In the genomic region with DNA sequence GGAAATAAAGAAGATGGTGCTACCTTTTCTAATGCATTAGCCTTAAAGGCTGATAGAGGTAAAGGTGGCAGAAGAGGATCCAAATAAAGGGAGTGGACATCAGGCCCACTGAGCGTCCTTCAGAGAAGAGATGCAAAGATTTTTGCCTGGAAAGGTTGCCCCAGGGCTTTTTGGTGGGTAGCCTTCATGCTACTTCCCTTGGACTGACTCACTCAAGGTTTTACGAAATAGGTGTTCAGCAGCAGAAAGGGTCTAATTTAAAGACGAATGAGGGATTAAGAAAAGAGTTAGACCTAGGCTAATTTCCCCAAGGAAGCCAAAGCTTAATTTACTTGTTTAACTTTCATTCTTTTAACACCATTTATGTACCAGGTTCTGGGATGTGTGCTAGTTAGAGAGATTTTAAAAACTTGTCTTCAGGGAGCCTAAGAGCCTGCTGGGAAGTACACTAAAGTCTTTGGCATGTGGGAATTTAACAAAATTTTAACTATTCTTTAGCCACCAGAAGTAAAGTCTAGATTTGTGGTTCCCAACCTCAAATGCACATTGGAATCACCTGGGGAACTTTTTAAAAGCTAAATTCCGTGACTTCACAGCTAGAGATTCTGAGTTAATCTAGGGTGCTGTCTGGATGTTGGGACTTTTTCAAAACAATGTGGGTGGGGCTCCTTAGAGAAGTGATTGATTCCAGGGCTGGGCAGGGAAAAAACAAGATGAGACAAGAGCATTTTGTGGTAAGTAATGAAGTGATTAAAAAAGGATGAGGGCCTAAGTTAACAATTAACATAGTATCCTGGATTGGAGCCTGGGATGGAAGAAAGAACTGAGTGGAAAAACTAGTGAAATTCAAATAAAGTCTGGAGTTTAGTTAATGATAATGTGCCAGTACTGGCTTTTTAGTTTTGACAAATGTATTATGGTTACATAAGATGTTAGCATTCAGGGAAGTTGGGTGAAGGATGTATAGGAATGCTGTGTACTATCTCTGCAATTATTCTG, we compare ENCODE assay signal across 17 cellular contexts. TPM values are rescaled to one million over a fixed set of nuclear protein-coding genes. Genes with fewer than 3 reads are reported as not detected.
DNase-seq lines count a peak whose midpoint lies in the region; ATAC-seq and TF ChIP-seq lines count a peak whose summit lies in the region.
"Had no signal": no experiment of that assay in that cellular context is flagged by ENCODE, and none has a peak within 500 bp of the region (broad histone marks: within the 10 kb centered on the region; RNA-seq: fewer than 3 reads in every experiment).

No MANE protein-coding gene starts in this region.

- H3K4me1 Mint-ChIP-seq in type B pancreatic cell (ENCODE audit: unreplicated experiment): peaks cover 8% of the 10 kb centered on the region
- H3K4me1 Mint-ChIP-seq in natural killer cell treated with Interleukin-12 subunit alpha and Interleukin-12 subunit beta and Interleukin-15 and Interleukin-18, amount 100 ng/mL, for 72 hours (ENCODE audit: low read depth in 2 of 2): peaks cover 17 to 18% of the 10 kb centered on the region in 2 donors

- WGBS in thyroid gland, 2 donors: 89 to 92% methylated on average over 4 of the region's 4 CpGs

- POLR2A ChIA-PET in RWPE1 (lab: Yijun Ruan, JAX; ENCODE audit: low non-redundant PET): interaction anchor here (0.7 kb wide), 1 partner anchor 498 kb away, joined by 3 read pairs; no protein-coding TSS in a partner anchor

- CTCF ChIA-PET in RWPE1 (lab: Yijun Ruan, JAX): interaction anchor here (0.6 kb wide), 1 partner anchor 201 kb away, joined by 5 read pairs; no protein-coding TSS in a partner anchor

- H3K4me3 ChIP-seq in thyroid gland (replicated peaks in 1 of 3): no peak overlapping the region
- H3K4me3 ChIP-seq: lower lobe of right lung, spleen had no signal

- H3K27ac ChIP-seq in RWPE1: peak overlapping the region; percentile 97
- peak overlapping the region; percentile 98 for H3K27ac ChIP-seq in foreskin keratinocyte
- no peak overlapping the region for H3K27ac ChIP-seq in thyroid gland
- H3K27ac ChIP-seq: lower lobe of right lung, spleen had no signal

- H3K36me3 Mint-ChIP-seq in type B pancreatic cell: no peaks in the 10 kb centered on the region
- no peaks in the 10 kb centered on the region for H3K36me3 Mint-ChIP-seq in natural killer cell treated with Interleukin-12 subunit alpha and Interleukin-12 subunit beta and Interleukin-15 and Interleukin-18, amount 100 ng/mL, for 72 hours

- no peaks in the 10 kb centered on the region for H3K36me3 ChIP-seq in thyroid gland
- H3K36me3 ChIP-seq: lower lobe of right lung, spleen had no signal

- ATAC-seq in foreskin keratinocyte: peak; percentile 80
- no peak for ATAC-seq in natural killer cell treated with Interleukin-12 subunit alpha and Interleukin-12 subunit beta and Interleukin-15 and Interleukin-18, amount 100 ng/mL, for 72 hours
- ATAC-seq: lower lobe of right lung, Right ventricle myocardium inferior had no signal

- no peak overlapping the region for H3K4me3 Mint-ChIP-seq in type B pancreatic cell
- H3K4me3 Mint-ChIP-seq in natural killer cell treated with Interleukin-12 subunit alpha and Interleukin-12 subunit beta and Interleukin-15 and Interleukin-18, amount 100 ng/mL, for 72 hours: no peak overlapping the region
- H3K4me3 Mint-ChIP-seq: endodermal cell had no signal

- no peaks in the 10 kb centered on the region for H3K9me3 Mint-ChIP-seq in type B pancreatic cell
- H3K9me3 Mint-ChIP-seq in natural killer cell treated with Interleukin-12 subunit alpha and Interleukin-12 subunit beta and Interleukin-15 and Interleukin-18, amount 100 ng/mL, for 72 hours: no peaks in the 10 kb centered on the region

- intact Hi-C loops in thyroid gland (cut with DNase I): no loop called here

- H3K27ac Mint-ChIP-seq in type B pancreatic cell: peak overlapping the region; percentile 0
- no peak overlapping the region for H3K27ac Mint-ChIP-seq in natural killer cell treated with Interleukin-12 subunit alpha and Interleukin-12 subunit beta and Interleukin-15 and Interleukin-18, amount 100 ng/mL, for 72 hours
- H3K27ac Mint-ChIP-seq: endodermal cell had no signal

- H3K4me1 ChIP-seq in foreskin keratinocyte (peaks cover 20% of the 10 kb centered on the region), thyroid gland (no peaks in the 10 kb centered on the region)
- H3K4me1 ChIP-seq: spleen had no signal

- H3K9me3 ChIP-seq in thyroid gland: no peaks in the 10 kb centered on the region
- H3K9me3 ChIP-seq: lower lobe of right lung, spleen had no signal

- no peak for TF ChIP-seq POLR2A in thyroid gland (IDR thresholded peaks at IDR 0.05)

- no peaks in the 10 kb centered on the region for H3K27me3 Mint-ChIP-seq in type B pancreatic cell
- H3K27me3 Mint-ChIP-seq in natural killer cell treated with Interleukin-12 subunit alpha and Interleukin-12 subunit beta and Interleukin-15 and Interleukin-18, amount 100 ng/mL, for 72 hours: no peaks in the 10 kb centered on the region

- TF ChIP-seq CTCF in RWPE1 (conservative IDR thresholded peaks at IDR 0.05; ENCODE audit: low read depth): no peak
- no peak for TF ChIP-seq CTCF in foreskin keratinocyte (conservative IDR thresholded peaks at IDR 0.05)
- TF ChIP-seq CTCF in type B pancreatic cell (conservative IDR thresholded peaks at IDR 0.05): no peak
- no peak for TF ChIP-seq CTCF in thyroid gland (IDR thresholded peaks at IDR 0.05)

- H3K27me3 ChIP-seq in foreskin keratinocyte (no peaks in the 10 kb centered on the region), thyroid gland (no peaks in the 10 kb centered on the region)
- H3K27me3 ChIP-seq: spleen had no signal

- peak; percentile 37 for DNase-seq in H4 (ENCODE audit: low spot score)
- peak; percentile 75 for DNase-seq in RWPE1 (ENCODE audit: low spot score)
- DNase-seq in foreskin keratinocyte: peak; percentile 83 to 93
- DNase-seq in type B pancreatic cell (ENCODE audit: extremely low spot score, unreplicated experiment): no peak
- no peak for DNase-seq in thyroid gland
- no peak for DNase-seq in natural killer cell treated with Interleukin-12 subunit alpha and Interleukin-12 subunit beta and Interleukin-15 and Interleukin-18, amount 100 ng/mL, for 72 hours (ENCODE audit: low spot score)
- DNase-seq in T-helper 2 cell: no peak
- DNase-seq: activated naive CD4-positive, alpha-beta T cell; caudate nucleus; endodermal cell; hippocampal formation; KBM-7; lower lobe of right lung; NCI-H1930; nucleus accumbens; spleen had no signal

RNA-seq across cellular contexts. Expression of a gene that starts 3.4 kb away (rescaled TPM):
- total RNA-seq in H4 (2014; rRNA removed; shearing (Covaris generic)): 61.5 and 69.6 TPM in 2 replicates
- total RNA-seq in foreskin keratinocyte: 104 and 118 TPM in 2 replicates
- polyA plus RNA-seq in foreskin keratinocyte: 92.1 and 110 TPM in 2 replicates
- 0.31 and 0.56 TPM in 2 replicates for total RNA-seq in type B pancreatic cell (ENCODE audit: low replicate concordance)
- 1 to 10 TPM in 2 of 4 donors, under 1 TPM in 1, not detected in 1; 0.33 to 1.6 (median 1.6) TPM for total RNA-seq in thyroid gland
- total RNA-seq in natural killer cell treated with Interleukin-12 subunit alpha and Interleukin-12 subunit beta and Interleukin-15 and Interleukin-18, amount 100 ng/mL, for 72 hours: 1 to 10 TPM; 3.4 to 8.7 TPM

Comparison
In these comparisons a context has a peak if more than half of its experiments do, and no peak if none do; other contexts are left out.
1. DNase-seq: peak in H4 (single experiment), RWPE1 (single experiment) and foreskin keratinocyte (2 of 2); none in type B pancreatic cell (single experiment), thyroid gland (0 of 2), natural killer cell treated with Interleukin-12 subunit alpha and Interleukin-12 subunit beta and Interleukin-15 and Interleukin-18, amount 100 ng/mL, for 72 hours (single experiment) and T-helper 2 cell (0 of 5).
2. H3K27ac ChIP-seq: peak in RWPE1 (single experiment) and foreskin keratinocyte (single experiment); none in thyroid gland (0 of 3).